In the genomic region with DNA sequence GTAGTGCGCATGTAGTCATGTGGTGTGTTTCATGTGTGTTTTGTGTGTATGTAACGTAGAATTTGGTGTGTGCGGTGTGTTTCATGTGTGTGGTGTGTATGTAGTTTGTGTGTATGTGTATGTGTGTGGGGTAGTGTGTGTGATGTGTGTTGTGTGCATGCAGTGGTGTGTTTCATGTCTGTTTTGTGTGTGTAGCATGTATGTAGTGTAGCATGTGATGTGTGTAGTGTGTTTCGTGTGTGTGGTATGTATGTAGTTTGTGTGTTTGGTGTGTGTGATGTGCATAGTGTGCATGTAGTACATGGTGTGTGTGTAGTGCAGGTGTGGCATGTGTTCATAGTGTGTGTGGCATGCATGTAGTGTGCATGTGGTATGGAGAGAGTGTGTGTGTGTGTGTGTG, we compare ENCODE assay signal across 24 cellular contexts. TPM values are rescaled to one million over a fixed set of nuclear protein-coding genes. Genes with fewer than 3 reads are reported as not detected.
A peak's percentile ranks its signal among the peaks of the same experiment; 100 is the strongest.
DNase-seq lines count a peak whose midpoint lies in the region; ATAC-seq, FAIRE-seq and TF ChIP-seq lines count a peak whose summit lies in the region.
"Had no signal": no experiment of that assay in that cellular context is flagged by ENCODE, and none has a peak within 500 bp of the region (broad histone marks: within the 10 kb centered on the region; RNA-seq: fewer than 3 reads in every experiment).

No MANE protein-coding gene starts in this region.

- H3K79me2 ChIP-seq in H9 (ENCODE audit: insufficient read depth, low read length) (no peaks in the 10 kb centered on the region), OCI-LY7 (ENCODE audit: insufficient read depth, low read depth, low read length) (peaks cover 56% of the 10 kb centered on the region)

- H4K91ac ChIP-seq in H9 (ENCODE audit: insufficient read length, low read depth, low read length): no peak overlapping the region
- peak overlapping the region; percentile 68 for H4K91ac ChIP-seq in neuronal stem cell (ENCODE audit: low read depth, low read length, poor library complexity)

- H2BK5ac ChIP-seq in H9 (ENCODE audit: insufficient read length, low read length) (no peak overlapping the region), neuronal stem cell (ENCODE audit: low read length) (no peak overlapping the region)

- FAIRE-seq in urothelium cell line (lab: Jason Lieb, UNC): no peak
- FAIRE-seq: A204.1, G401.6 had no signal

- H3K14ac ChIP-seq in H9 (ENCODE audit: insufficient read depth, low read length): no peak overlapping the region
- H3K14ac ChIP-seq in neuronal stem cell (ENCODE audit: low read length): peak overlapping the region; percentile 59

- no peak overlapping the region for H3K27ac Mint-ChIP-seq in H9
- no peak overlapping the region for H3K27ac Mint-ChIP-seq in activated naive CD4-positive, alpha-beta T cell treated with anti-CD3 and anti-CD28 coated beads, Interleukin-2, amount 50 U/mL, for 72 hours
- H3K27ac Mint-ChIP-seq: CD8-positive, alpha-beta T cell had no signal

- H3K36me3 Mint-ChIP-seq in H9 (ENCODE audit: insufficient read depth in 1 of 3, low read depth in 3 of 3): no peaks in the 10 kb centered on the region; a peak in 1 of 7 replicates
- no peaks in the 10 kb centered on the region for H3K36me3 Mint-ChIP-seq in activated naive CD4-positive, alpha-beta T cell treated with anti-CD3 and anti-CD28 coated beads, Interleukin-2, amount 50 U/mL, for 72 hours
- H3K36me3 Mint-ChIP-seq: CD8-positive, alpha-beta T cell had no signal

- no peak overlapping the region for H3K4ac ChIP-seq in H9 (ENCODE audit: low read depth, low read length)
- no peak overlapping the region for H3K4ac ChIP-seq in neuronal stem cell (ENCODE audit: low read length)

- H2AFZ ChIP-seq in H9 (ENCODE audit: low read length): no peak overlapping the region
- H2AFZ ChIP-seq in OCI-LY7 (ENCODE audit: low read length): no peak overlapping the region
- H2AFZ ChIP-seq in neuronal stem cell (ENCODE audit: low read length): no peak overlapping the region

- H3K27me3 ChIP-seq in BLaER1 (no peaks in the 10 kb centered on the region), H9 (ENCODE audit: insufficient read depth, low read length) (no peaks in the 10 kb centered on the region), neuronal stem cell (ENCODE audit: control insufficient read depth in 3 of 3, insufficient read depth in 3 of 3, low read depth in 1 of 3, low read length in 3 of 3) (peaks cover 0 to 16% (median 0%) of the 10 kb centered on the region in 3 experiments)

- 100% methylated on average over 3 of the region's 4 CpGs for WGBS in H9 (ENCODE audit: extremely low coverage, insufficient read length, low lambda C conversion rate)
- 100% methylated on average over 2 to 4 of the region's 4 CpGs for WGBS in neuronal stem cell (ENCODE audit: extremely low coverage in 2 of 2, insufficient read length in 2 of 2, insufficient replicate concordance in 1 of 2), 2 donors

- intact Hi-C loops in OCI-LY7 (cut with micrococcal nuclease; ENCODE audit: unreplicated experiment): no loop called here

- CTCF ChIA-PET in OCI-LY7 (lab: Charles Lee; ENCODE audit: unreplicated experiment): no interaction called here

- no peaks in the 10 kb centered on the region for H3K27me3 Mint-ChIP-seq in H9 (ENCODE audit: low read depth)

- H4K20me1 ChIP-seq in BLaER1 (peaks cover 42% of the 10 kb centered on the region), H9 (ENCODE audit: control insufficient read depth, insufficient read depth, insufficient read length) (no peaks in the 10 kb centered on the region), OCI-LY7 (ENCODE audit: insufficient read depth, low read length) (no peaks in the 10 kb centered on the region)

- H3K79me1 ChIP-seq in H9 (ENCODE audit: insufficient read depth, low read depth, low read length, poor library complexity, severe bottlenecking): no peaks in the 10 kb centered on the region
- H3K79me1 ChIP-seq in neuronal stem cell (ENCODE audit: low read depth, low read length): peaks cover 3% of the 10 kb centered on the region

- H3K23me2 ChIP-seq in H9 (ENCODE audit: insufficient read length, low read depth, low read length, poor library complexity, severe bottlenecking): no peaks in the 10 kb centered on the region

- H4K5ac ChIP-seq in H9 (ENCODE audit: insufficient read length, low read depth, low read length): no peak overlapping the region

- H3K9me2 ChIP-seq in OCI-LY7 (ENCODE audit: insufficient read depth, low read length): no peaks in the 10 kb centered on the region

- H4K8ac ChIP-seq in H9 (replicated peaks; ENCODE audit: insufficient read length, low read depth, low read length) (peak overlapping the region; percentile 7), neuronal stem cell (ENCODE audit: low read depth, low read length) (no peak overlapping the region)

- H3T11ph ChIP-seq in H9 (ENCODE audit: low read length): no peak overlapping the region

- H3K18ac ChIP-seq in H9 (ENCODE audit: insufficient read length, low read depth, low read length): no peak overlapping the region
- no peak overlapping the region for H3K18ac ChIP-seq in neuronal stem cell (ENCODE audit: low read length)

- POLR2A ChIA-PET in OCI-LY7 (lab: Charles Lee): no interaction called here

- no peak overlapping the region for H2AK5ac ChIP-seq in H9 (ENCODE audit: insufficient read length, low read length)
- H2AK5ac ChIP-seq in neuronal stem cell (ENCODE audit: low read depth, low read length): no peak overlapping the region

- no peak overlapping the region for H2BK20ac ChIP-seq in H9 (ENCODE audit: low read depth, low read length, poor library complexity, severe bottlenecking)

- no TSS peak for BruUV-seq in OCI-LY7 (replicated peaks; lab: Mats Ljungman, UMichigan)

- no peak for TF ChIP-seq CTCF in H9 (conservative IDR thresholded peaks at IDR 0.05)
- no peak for TF ChIP-seq CTCF in OCI-LY7 (conservative IDR thresholded peaks at IDR 0.05; ENCODE audit: low read length)

- H2BK15ac ChIP-seq in H9 (ENCODE audit: low read depth, low read length) (no peak overlapping the region), neuronal stem cell (ENCODE audit: low read length) (no peak overlapping the region)

- H2BK12ac ChIP-seq in H9 (ENCODE audit: insufficient read length, low read depth, low read length) (no peak overlapping the region), neuronal stem cell (ENCODE audit: low read length) (peak overlapping the region; percentile 47)

- H3K4me2 ChIP-seq in BLaER1 (peak overlapping the region; percentile 76), H9 (ENCODE audit: insufficient read depth, insufficient read length, low read length) (no peak overlapping the region), OCI-LY7 (ENCODE audit: low read length) (no peak overlapping the region), neuronal stem cell (ENCODE audit: insufficient read depth, low read length, poor library complexity, severe bottlenecking) (no peak overlapping the region)

- H2BK120ac ChIP-seq in H9 (ENCODE audit: low read depth, low read length, poor library complexity, severe bottlenecking) (no peak overlapping the region), neuronal stem cell (ENCODE audit: low read depth, low read length) (no peak overlapping the region)

- H3K36me3 ChIP-seq in BLaER1 (peaks cover 63% of the 10 kb centered on the region), OCI-LY7 (ENCODE audit: insufficient read depth, low read length) (peaks cover 98% of the 10 kb centered on the region), neuronal stem cell (replicated peaks in 1 of 2; ENCODE audit: control insufficient read depth in 2 of 2, insufficient read depth in 2 of 2, low read length in 2 of 2) (peaks cover 0 to 4% of the 10 kb centered on the region in 2 donors)

- H3K9me3 Mint-ChIP-seq in H9: no peaks in the 10 kb centered on the region
- no peaks in the 10 kb centered on the region for H3K9me3 Mint-ChIP-seq in activated naive CD4-positive, alpha-beta T cell treated with anti-CD3 and anti-CD28 coated beads, Interleukin-2, amount 50 U/mL, for 72 hours
- H3K9me3 Mint-ChIP-seq: CD8-positive, alpha-beta T cell had no signal

- H3K23ac ChIP-seq in H9 (ENCODE audit: insufficient read length, low read depth, low read length) (no peak overlapping the region), neuronal stem cell (ENCODE audit: low read depth, low read length, poor library complexity) (peak overlapping the region; percentile 47)

- no peak for ATAC-seq in activated naive CD4-positive, alpha-beta T cell treated with anti-CD3 and anti-CD28 coated beads, Interleukin-2, amount 50 U/mL, for 72 hours
- ATAC-seq: CD8-positive, alpha-beta T cell; Panc1 had no signal

- no peak for DNase-seq in H9
- no peak for DNase-seq in OCI-LY7 (ENCODE audit: low spot score)
- DNase-seq in neuronal stem cell (ENCODE audit: low spot score): no peak
- DNase-seq in urothelium cell line (ENCODE audit: low spot score): no peak
- DNase-seq in hepatic stellate cell (ENCODE audit: low spot score): no peak
- no peak for DNase-seq in activated naive CD4-positive, alpha-beta T cell treated with anti-CD3 and anti-CD28 coated beads, Interleukin-2, amount 50 U/mL, for 72 hours (ENCODE audit: low spot score in 2 of 2)
- DNase-seq: Caco-2, H7, MM.1S, NCI-H1417, NCI-H1694, NCI-H2081, NCI-H2227 treated with DMSO at 0.1 percent for 48 hours, NCI-H510A, NCI-H69, SHP77 treated with DMSO at 0.1 percent for 48 hours had no signal

- H3K4me3 ChIP-seq in BLaER1: no peak overlapping the region
- H3K4me3 ChIP-seq in OCI-LY7 (ENCODE audit: low read depth, low read length, poor library complexity, severe bottlenecking): no peak overlapping the region
- peak overlapping the region in 1 of 2 donors; percentile 71 for H3K4me3 ChIP-seq in neuronal stem cell (ENCODE audit: low read length in 2 of 2)

- no peak overlapping the region for H3K56ac ChIP-seq in H9 (ENCODE audit: insufficient read length, low read depth, low read length)

- H3K9me3 ChIP-seq in BLaER1 (no peaks in the 10 kb centered on the region), H9 (ENCODE audit: control insufficient read depth, low read depth, low read length) (no peaks in the 10 kb centered on the region), OCI-LY7 (ENCODE audit: low read length) (no peaks in the 10 kb centered on the region), neuronal stem cell (replicated peaks in 1 of 2; ENCODE audit: control insufficient read depth in 2 of 2, insufficient read depth in 1 of 2, low read depth in 1 of 2, low read length in 2 of 2) (peaks cover 0 to 15% of the 10 kb centered on the region in 2 donors)
- H3K9me3 ChIP-seq: Caco-2 had no signal

- no peak overlapping the region for H3K4me3 Mint-ChIP-seq in H9
- H3K4me3 Mint-ChIP-seq: CD8-positive, alpha-beta T cell had no signal

- H3K4me1 Mint-ChIP-seq in H9: no peaks in the 10 kb centered on the region

- H3K27ac ChIP-seq in BLaER1 (peak overlapping the region; percentile 77; the same call in 1 of the 2 replicates), H9 (ENCODE audit: insufficient read length, low read depth, low read length) (no peak overlapping the region), OCI-LY7 (ENCODE audit: low read depth, low read length, poor library complexity, severe bottlenecking) (peak overlapping the region; percentile 35), neuronal stem cell (replicated peaks; ENCODE audit: low read length) (no peak overlapping the region)
- H3K27ac ChIP-seq: C4-2B, RWPE1 had no signal

- H3K4me1 ChIP-seq in BLaER1 (peaks cover 81% of the 10 kb centered on the region), H9 (ENCODE audit: insufficient read depth, low read length) (no peaks in the 10 kb centered on the region), OCI-LY7 (ENCODE audit: insufficient read depth, low read length, poor library complexity, severe bottlenecking) (peaks cover 40% of the 10 kb centered on the region), neuronal stem cell (ENCODE audit: control insufficient read depth in 2 of 2, insufficient read depth in 1 of 2, low read depth in 1 of 2, low read length in 2 of 2) (peaks cover 0 to 8% of the 10 kb centered on the region in 2 donors)
- H3K4me1 ChIP-seq: Caco-2 had no signal

- H3K9ac ChIP-seq in BLaER1: no peak overlapping the region
- H3K9ac ChIP-seq in H9 (ENCODE audit: extremely low read depth, insufficient read length, low read length): no peak overlapping the region
- H3K9ac ChIP-seq in neuronal stem cell (ENCODE audit: low read depth, low read length, poor library complexity): peak overlapping the region; percentile 75

RNA-seq across cellular contexts. Expression of gene SYK, which starts 40.8 kb away (rescaled TPM):
- 7.9 and 8.0 TPM in 2 replicates for total RNA-seq in H9 (2021)
- total RNA-seq in OCI-LY7 (2014; rRNA removed; shearing (Covaris generic)): 106 and 112 TPM in 2 replicates
- 175 and 201 TPM in 2 replicates for total RNA-seq in OCI-LY7 (2022)
- polyA plus RNA-seq in neuronal stem cell (2013, experiment 1 of 2): not detected
- polyA plus RNA-seq in neuronal stem cell (2013, experiment 2 of 2): under 0.01 TPM
- total RNA-seq in activated naive CD4-positive, alpha-beta T cell treated with anti-CD3 and anti-CD28 coated beads, Interleukin-2, amount 50 U/mL, for 72 hours: under 1 TPM; 0.16 to 0.29 TPM
- polyA plus RNA-seq: AG04450 had no signal

Comparison
In these comparisons a context has a peak if more than half of its experiments do, and no peak if none do; other contexts are left out.
1. H3K27ac ChIP-seq: peak in BLaER1 (single experiment) and OCI-LY7 (single experiment); none in H9 (single experiment) and neuronal stem cell (single experiment).
2. RNA of gene SYK, which starts 40.8 kb away (total RNA-seq): 106 to 201 TPM in OCI-LY7; 7.9 to 8.0 TPM in H9 and 0.16 to 0.29 TPM in activated naive CD4-positive, alpha-beta T cell treated with anti-CD3 and anti-CD28 coated beads, Interleukin-2, amount 50 U/mL, for 72 hours; every median in the first group is over 10 times any median in the second.